ENCODE assay signal across 7 cellular contexts in the genomic region with DNA sequence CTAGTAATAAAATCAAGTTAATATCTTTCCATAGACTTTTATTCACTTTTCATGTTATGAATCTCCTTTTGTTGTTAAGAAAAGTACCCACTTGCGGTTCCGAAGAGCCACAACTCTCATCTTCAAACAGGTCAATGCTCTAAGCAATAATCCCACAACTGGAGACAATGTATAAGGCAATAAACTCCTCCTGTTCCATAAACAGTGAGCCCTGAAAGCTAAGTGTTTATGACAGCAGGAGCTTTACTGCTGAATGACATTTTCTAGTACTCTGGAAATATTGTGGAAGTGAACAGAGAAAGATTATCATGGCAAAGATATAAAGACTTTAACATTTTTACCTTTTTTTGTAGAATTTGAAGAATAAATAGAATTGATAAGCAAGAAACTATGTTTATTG.
"Had no signal": no experiment of that assay in that cellular context is flagged by ENCODE, and none has a peak within 500 bp of the region (broad histone marks: within the 10 kb centered on the region; RNA-seq: fewer than 3 reads in every experiment).

No MANE protein-coding gene starts in this region.

- H3K27ac ChIP-seq: GM23248, HL-60 had no signal

- DNase-seq: GM23248, GOT3, H7 had no signal

- H2AFZ ChIP-seq: GM23248 had no signal

- H3K9me3 ChIP-seq: HAP-1 had no signal

- H3K9ac ChIP-seq: GM23248 had no signal

- ATAC-seq: HCT116, HepG2 had no signal

- H3K36me3 ChIP-seq: HAP-1 had no signal

- H3K4me3 ChIP-seq: GM23248, HAP-1 had no signal
